8 cellular contexts compared by ENCODE assay signal in genomic region chr6:155882527-155883333, GRCh38.
DNase-seq lines count a peak whose midpoint lies in the region; ATAC-seq and TF ChIP-seq lines count a peak whose summit lies in the region.

No MANE protein-coding gene starts in this region.

- no peaks in the 10 kb centered on the region for H3K9me3 ChIP-seq in smooth muscle cell (replicated peaks; ENCODE audit: low read depth)

- H3K27me3 ChIP-seq in smooth muscle cell (ENCODE audit: low read depth), result no peaks in the 10 kb centered on the region

- H2AFZ ChIP-seq in smooth muscle cell (ENCODE audit: low read depth), result no peak overlapping the region

- ATAC-seq in GM19043 (IDR thresholded peaks at IDR 0.05; ENCODE audit: low read depth, unreplicated experiment) (peak; percentile 85), HG02759 (IDR thresholded peaks at IDR 0.05; ENCODE audit: unreplicated experiment) (peak; percentile 87), SK-N-SH treated with all-trans-retinoic acid at 6 μM for 48 hours (peak; percentile 26; the same call in 2 of the 3 replicates)

- H3K27ac Mint-ChIP-seq in activated CD4-positive, alpha-beta T cell treated with anti-CD3 and anti-CD28 coated beads, Interleukin-2, amount 10 ng/mL, durations not matched to agents 24 days and 14 days, result no peak overlapping the region

- no peak overlapping the region for H3K4me3 Mint-ChIP-seq in activated CD4-positive, alpha-beta T cell treated with anti-CD3 and anti-CD28 coated beads, Interleukin-2, amount 10 ng/mL, durations not matched to agents 24 days and 14 days

- peak overlapping the region; percentile 85 for H3K27ac ChIP-seq in smooth muscle cell (ENCODE audit: low read depth)

- no peaks in the 10 kb centered on the region for H3K27me3 Mint-ChIP-seq in activated CD4-positive, alpha-beta T cell treated with anti-CD3 and anti-CD28 coated beads, Interleukin-2, amount 10 ng/mL, durations not matched to agents 24 days and 14 days

- WGBS in smooth muscle cell (ENCODE audit: low lambda C conversion rate), result 78% methylated on average over 4 of the region's 4 CpGs

- H3K4me3 ChIP-seq in smooth muscle cell, result no peak overlapping the region

- no peaks in the 10 kb centered on the region for H3K9me3 Mint-ChIP-seq in activated CD4-positive, alpha-beta T cell treated with anti-CD3 and anti-CD28 coated beads, Interleukin-2, amount 10 ng/mL, durations not matched to agents 24 days and 14 days

- intact Hi-C loops in activated CD4-positive, alpha-beta T cell treated with anti-CD3 and anti-CD28 coated beads, Interleukin-2, amount 10 ng/mL, durations not matched to agents 24 days and 14 days (cut with micrococcal nuclease), result no loop called here

- H3K36me3 Mint-ChIP-seq in activated CD4-positive, alpha-beta T cell treated with anti-CD3 and anti-CD28 coated beads, Interleukin-2, amount 10 ng/mL, durations not matched to agents 24 days and 14 days (ENCODE audit: low read depth), result no peaks in the 10 kb centered on the region

- H3K36me3 ChIP-seq in smooth muscle cell (ENCODE audit: low read depth), result no peaks in the 10 kb centered on the region

- TF ChIP-seq CTCF in smooth muscle cell (IDR thresholded peaks at IDR 0.05; ENCODE audit: borderline replicate concordance, insufficient read depth, poor library complexity, severe bottlenecking), result no peak

- no peaks in the 10 kb centered on the region for H3K4me1 ChIP-seq in smooth muscle cell (ENCODE audit: low read depth)

- H3K4me2 ChIP-seq in smooth muscle cell, result peak overlapping the region; percentile 41

- H3K4me1 Mint-ChIP-seq in activated CD4-positive, alpha-beta T cell treated with anti-CD3 and anti-CD28 coated beads, Interleukin-2, amount 10 ng/mL, durations not matched to agents 24 days and 14 days, result no peaks in the 10 kb centered on the region

- H3K79me2 ChIP-seq in smooth muscle cell (ENCODE audit: low read depth), result no peaks in the 10 kb centered on the region

- no peak overlapping the region for H3K9ac ChIP-seq in smooth muscle cell (ENCODE audit: low read depth)

- DNase-seq in smooth muscle cell (lab: John Stamatoyannopoulos, UW; ENCODE audit: unreplicated experiment), result no peak
- no peak for DNase-seq in stimulated activated CD8-positive, alpha-beta memory T cell treated with anti-CD3 and anti-CD28 coated beads, Interleukin-4, amount 100 ng/mL, for 48 hours
- DNase-seq in activated CD4-positive, alpha-beta T cell treated with anti-CD3 and anti-CD28 coated beads, Interleukin-2, amount 10 ng/mL, durations not matched to agents 24 days and 14 days, result no peak
- DNase-seq in ureter (ENCODE audit: low spot score), result no peak
- DNase-seq in GF-D8 (lab: John Stamatoyannopoulos, UW), result no peak

- H4K20me1 ChIP-seq in smooth muscle cell (ENCODE audit: low read depth), result no peaks in the 10 kb centered on the region

- no peaks in the 10 kb centered on the region for H3F3A ChIP-seq in smooth muscle cell (ENCODE audit: low read depth)

TF ChIP-seq in SK-N-SH treated with all-trans-retinoic acid at 6 μM for 48 hours, 23 proteins besides CTCF, POLR2A, EP300 and RAD21:
- TF ChIP-seq SNAI2 (CRISPR knock-in tag; IDR thresholded peaks at IDR 0.05), result no peak
- no peak for TF ChIP-seq GLIS3 (CRISPR knock-in tag; IDR thresholded peaks at IDR 0.05)
- no peak for TF ChIP-seq ZNF565 (CRISPR knock-in tag; conservative IDR thresholded peaks at IDR 0.05; ENCODE audit: low read depth)
- TF ChIP-seq ARNTL (CRISPR knock-in tag; IDR thresholded peaks at IDR 0.05; ENCODE audit: borderline replicate concordance, low read depth), result no peak
- no peak for TF ChIP-seq ZFP3 (CRISPR knock-in tag; IDR thresholded peaks at IDR 0.05)
- TF ChIP-seq, protein P1, sequence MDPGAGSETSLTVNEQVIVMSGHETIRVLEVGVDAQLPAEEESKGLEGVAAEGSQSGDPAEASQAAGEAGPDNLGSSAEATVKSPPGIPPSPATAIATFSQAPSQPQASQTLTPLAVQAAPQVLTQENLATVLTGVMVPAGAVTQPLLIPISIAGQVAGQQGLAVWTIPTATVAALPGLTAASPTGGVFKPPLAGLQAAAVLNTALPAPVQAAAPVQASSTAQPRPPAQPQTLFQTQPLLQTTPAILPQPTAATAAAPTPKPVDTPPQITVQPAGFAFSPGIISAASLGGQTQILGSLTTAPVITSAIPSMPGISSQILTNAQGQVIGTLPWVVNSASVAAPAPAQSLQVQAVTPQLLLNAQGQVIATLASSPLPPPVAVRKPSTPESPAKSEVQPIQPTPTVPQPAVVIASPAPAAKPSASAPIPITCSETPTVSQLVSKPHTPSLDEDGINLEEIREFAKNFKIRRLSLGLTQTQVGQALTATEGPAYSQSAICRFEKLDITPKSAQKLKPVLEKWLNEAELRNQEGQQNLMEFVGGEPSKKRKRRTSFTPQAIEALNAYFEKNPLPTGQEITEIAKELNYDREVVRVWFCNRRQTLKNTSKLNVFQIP (CRISPR knock-in tag; IDR thresholded peaks at IDR 0.05; ENCODE audit: borderline replicate concordance, low read depth), result no peak
- no peak for TF ChIP-seq RARB (CRISPR knock-in tag; IDR thresholded peaks at IDR 0.05)
- TF ChIP-seq, protein P2, sequence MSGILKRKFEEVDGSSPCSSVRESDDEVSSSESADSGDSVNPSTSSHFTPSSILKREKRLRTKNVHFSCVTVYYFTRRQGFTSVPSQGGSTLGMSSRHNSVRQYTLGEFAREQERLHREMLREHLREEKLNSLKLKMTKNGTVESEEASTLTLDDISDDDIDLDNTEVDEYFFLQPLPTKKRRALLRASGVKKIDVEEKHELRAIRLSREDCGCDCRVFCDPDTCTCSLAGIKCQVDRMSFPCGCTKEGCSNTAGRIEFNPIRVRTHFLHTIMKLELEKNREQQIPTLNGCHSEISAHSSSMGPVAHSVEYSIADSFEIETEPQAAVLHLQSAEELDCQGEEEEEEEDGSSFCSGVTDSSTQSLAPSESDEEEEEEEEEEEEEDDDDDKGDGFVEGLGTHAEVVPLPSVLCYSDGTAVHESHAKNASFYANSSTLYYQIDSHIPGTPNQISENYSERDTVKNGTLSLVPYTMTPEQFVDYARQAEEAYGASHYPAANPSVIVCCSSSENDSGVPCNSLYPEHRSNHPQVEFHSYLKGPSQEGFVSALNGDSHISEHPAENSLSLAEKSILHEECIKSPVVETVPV (CRISPR knock-in tag; IDR thresholded peaks at IDR 0.05), result no peak
- no peak for TF ChIP-seq CSDC2 (CRISPR knock-in tag; IDR thresholded peaks at IDR 0.05)
- TF ChIP-seq PATZ1 (CRISPR knock-in tag; IDR thresholded peaks at IDR 0.05; ENCODE audit: borderline replicate concordance), result no peak
- TF ChIP-seq, protein P3, sequence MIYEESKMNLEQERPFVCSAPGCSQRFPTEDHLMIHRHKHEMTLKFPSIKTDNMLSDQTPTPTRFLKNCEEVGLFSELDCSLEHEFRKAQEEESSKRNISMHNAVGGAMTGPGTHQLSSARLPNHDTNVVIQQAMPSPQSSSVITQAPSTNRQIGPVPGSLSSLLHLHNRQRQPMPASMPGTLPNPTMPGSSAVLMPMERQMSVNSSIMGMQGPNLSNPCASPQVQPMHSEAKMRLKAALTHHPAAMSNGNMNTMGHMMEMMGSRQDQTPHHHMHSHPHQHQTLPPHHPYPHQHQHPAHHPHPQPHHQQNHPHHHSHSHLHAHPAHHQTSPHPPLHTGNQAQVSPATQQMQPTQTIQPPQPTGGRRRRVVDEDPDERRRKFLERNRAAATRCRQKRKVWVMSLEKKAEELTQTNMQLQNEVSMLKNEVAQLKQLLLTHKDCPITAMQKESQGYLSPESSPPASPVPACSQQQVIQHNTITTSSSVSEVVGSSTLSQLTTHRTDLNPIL (CRISPR knock-in tag; IDR thresholded peaks at IDR 0.05; ENCODE audit: low read depth), result no peak
- no peak for TF ChIP-seq ZC3H10 (CRISPR knock-in tag; IDR thresholded peaks at IDR 0.05)
- no peak for TF ChIP-seq PPARA (CRISPR knock-in tag; IDR thresholded peaks at IDR 0.05; ENCODE audit: borderline replicate concordance)
- TF ChIP-seq ZFP30 (CRISPR knock-in tag; IDR thresholded peaks at IDR 0.05), result no peak
- no peak for TF ChIP-seq ZNF8 (CRISPR knock-in tag; IDR thresholded peaks at IDR 0.05)
- TF ChIP-seq ZNF70 (CRISPR knock-in tag; IDR thresholded peaks at IDR 0.05), result no peak
- TF ChIP-seq ESRRG (CRISPR knock-in tag; IDR thresholded peaks at IDR 0.05), result no peak

Comparison
In these comparisons a context has a peak if more than half of its experiments do, and no peak if none do; other contexts are left out.
1. ATAC-seq: peak in every context shown above with its lines; median percentile 87 in HG02759; 85 in GM19043; 26 in SK-N-SH treated with all-trans-retinoic acid at 6 μM for 48 hours.